Comparison of ENCODE assay signal across 1 cellular context in the genomic region with DNA sequence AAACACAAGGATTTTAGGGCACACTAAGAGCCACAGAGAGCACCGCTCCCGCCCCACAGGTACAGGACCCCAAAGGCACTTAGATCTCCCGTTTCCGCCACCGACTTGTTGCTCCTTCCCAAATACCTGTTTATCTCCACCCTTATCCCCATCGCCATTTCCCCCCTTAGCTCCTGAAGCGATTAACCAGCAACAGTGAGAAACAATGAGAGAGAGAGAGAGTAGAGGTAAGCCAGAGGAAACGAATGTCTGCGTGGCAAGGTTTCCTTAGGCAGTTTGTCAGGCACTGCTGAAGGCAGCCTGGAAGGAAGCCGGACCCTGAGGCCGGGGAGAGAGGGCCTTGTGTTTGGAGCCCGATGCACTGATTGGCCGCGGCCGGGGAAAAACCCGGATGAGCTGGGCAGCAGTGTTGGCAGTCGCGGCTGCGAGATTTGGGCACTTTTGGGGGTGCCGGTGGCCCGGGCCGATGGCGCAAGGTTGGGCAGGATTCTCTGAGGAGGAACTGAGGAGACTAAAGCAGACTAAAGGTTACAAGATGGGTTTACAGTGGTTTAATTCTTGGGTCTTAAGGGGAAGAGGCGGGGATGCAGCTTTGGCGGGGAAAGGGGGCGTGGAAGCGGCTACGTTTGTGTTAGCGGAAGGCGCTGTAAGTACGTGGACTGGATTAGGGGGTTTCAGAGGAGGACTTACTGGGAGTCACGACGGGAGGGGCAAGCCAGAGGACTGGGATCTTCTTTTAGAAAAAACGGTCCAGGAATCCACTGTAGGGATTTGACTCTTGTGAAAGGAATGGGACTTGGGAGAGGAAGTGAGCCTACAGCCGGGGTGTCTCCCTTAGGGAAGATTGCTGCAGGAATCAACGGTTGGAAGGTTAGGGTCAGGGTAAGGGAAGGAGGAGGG.
A peak's percentile ranks its signal among the peaks of the same experiment; 100 is the strongest.
TF ChIP-seq lines count a peak whose summit lies in the region.

Gene GORAB, plus strand, starts transcription at position 409 of the 900 bp plus-strand sequence. Its CDS starts 58 bp downstream, at position 467.

TF ChIP-seq in HepG2, 621 proteins besides CTCF, POLR2A, EP300 and RAD21 (continued from another document and continues in another):
- TF ChIP-seq ZNF280D (CRISPR knock-in tag; IDR thresholded peaks at IDR 0.05) = no peak; the same call in 1 of the 2 replicates
- TF ChIP-seq ZNF777 (CRISPR knock-in tag; IDR thresholded peaks at IDR 0.05) = 0 out of 2 replicates have a peak, but pooled peaks have one; percentile 40
- no peak for TF ChIP-seq ZFP41 (CRISPR knock-in tag; IDR thresholded peaks at IDR 0.05; ENCODE audit: borderline replicate concordance)
- TF ChIP-seq, protein P1, sequence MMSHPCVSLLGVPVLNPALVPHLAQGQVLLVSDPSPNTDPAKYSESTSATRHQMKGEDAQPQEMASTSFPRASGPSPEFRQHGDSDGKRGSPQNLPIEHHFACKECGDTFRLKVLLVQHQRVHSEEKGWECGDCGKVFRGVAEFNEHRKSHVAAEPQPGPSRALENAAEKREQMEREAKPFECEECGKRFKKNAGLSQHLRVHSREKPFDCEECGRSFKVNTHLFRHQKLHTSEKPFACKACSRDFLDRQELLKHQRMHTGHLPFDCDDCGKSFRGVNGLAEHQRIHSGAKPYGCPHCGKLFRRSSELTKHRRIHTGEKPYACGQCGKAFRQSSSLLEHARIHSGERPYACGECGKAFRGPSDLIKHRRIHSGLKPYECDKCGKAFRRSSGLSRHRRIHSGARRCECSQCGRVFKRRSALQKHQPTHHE (CRISPR knock-in tag; IDR thresholded peaks at IDR 0.05; ENCODE audit: borderline replicate concordance) = no peak; the same call in 1 of the 2 replicates
- peak; percentile 94 for TF ChIP-seq KAT8 (CRISPR knock-in tag; IDR thresholded peaks at IDR 0.05)
- TF ChIP-seq, protein P2, sequence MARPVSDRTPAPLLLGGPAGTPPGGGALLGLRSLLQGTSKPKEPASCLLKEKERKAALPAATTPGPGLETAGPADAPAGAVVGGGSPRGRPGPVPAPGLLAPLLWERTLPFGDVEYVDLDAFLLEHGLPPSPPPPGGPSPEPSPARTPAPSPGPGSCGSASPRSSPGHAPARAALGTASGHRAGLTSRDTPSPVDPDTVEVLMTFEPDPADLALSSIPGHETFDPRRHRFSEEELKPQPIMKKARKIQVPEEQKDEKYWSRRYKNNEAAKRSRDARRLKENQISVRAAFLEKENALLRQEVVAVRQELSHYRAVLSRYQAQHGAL (CRISPR knock-in tag; IDR thresholded peaks at IDR 0.05; ENCODE audit: not compliant biosample characterization) = no peak
- 0 out of 2 replicates have a peak, but pooled peaks have one; percentile 58 for TF ChIP-seq ZNF572 (CRISPR knock-in tag; IDR thresholded peaks at IDR 0.05)
- peak; percentile 54; the same call in 1 of the 2 replicates for TF ChIP-seq SIN3B (IDR thresholded peaks at IDR 0.05; ENCODE audit: low read length)
- TF ChIP-seq, protein P3, sequence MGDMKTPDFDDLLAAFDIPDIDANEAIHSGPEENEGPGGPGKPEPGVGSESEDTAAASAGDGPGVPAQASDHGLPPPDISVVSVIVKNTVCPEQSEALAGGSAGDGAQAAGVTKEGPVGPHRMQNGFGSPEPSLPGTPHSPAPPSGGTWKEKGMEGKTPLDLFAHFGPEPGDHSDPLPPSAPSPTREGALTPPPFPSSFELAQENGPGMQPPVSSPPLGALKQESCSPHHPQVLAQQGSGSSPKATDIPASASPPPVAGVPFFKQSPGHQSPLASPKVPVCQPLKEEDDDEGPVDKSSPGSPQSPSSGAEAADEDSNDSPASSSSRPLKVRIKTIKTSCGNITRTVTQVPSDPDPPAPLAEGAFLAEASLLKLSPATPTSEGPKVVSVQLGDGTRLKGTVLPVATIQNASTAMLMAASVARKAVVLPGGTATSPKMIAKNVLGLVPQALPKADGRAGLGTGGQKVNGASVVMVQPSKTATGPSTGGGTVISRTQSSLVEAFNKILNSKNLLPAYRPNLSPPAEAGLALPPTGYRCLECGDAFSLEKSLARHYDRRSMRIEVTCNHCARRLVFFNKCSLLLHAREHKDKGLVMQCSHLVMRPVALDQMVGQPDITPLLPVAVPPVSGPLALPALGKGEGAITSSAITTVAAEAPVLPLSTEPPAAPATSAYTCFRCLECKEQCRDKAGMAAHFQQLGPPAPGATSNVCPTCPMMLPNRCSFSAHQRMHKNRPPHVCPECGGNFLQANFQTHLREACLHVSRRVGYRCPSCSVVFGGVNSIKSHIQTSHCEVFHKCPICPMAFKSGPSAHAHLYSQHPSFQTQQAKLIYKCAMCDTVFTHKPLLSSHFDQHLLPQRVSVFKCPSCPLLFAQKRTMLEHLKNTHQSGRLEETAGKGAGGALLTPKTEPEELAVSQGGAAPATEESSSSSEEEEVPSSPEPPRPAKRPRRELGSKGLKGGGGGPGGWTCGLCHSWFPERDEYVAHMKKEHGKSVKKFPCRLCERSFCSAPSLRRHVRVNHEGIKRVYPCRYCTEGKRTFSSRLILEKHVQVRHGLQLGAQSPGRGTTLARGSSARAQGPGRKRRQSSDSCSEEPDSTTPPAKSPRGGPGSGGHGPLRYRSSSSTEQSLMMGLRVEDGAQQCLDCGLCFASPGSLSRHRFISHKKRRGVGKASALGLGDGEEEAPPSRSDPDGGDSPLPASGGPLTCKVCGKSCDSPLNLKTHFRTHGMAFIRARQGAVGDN (CRISPR knock-in tag; IDR thresholded peaks at IDR 0.05) = peak; percentile 89
- no peak for TF ChIP-seq HNRNPUL1 (IDR thresholded peaks at IDR 0.05; ENCODE audit: low read depth, low read length)
- TF ChIP-seq ZFP37 (CRISPR knock-in tag; IDR thresholded peaks at IDR 0.05; ENCODE audit: borderline replicate concordance) = no peak
- TF ChIP-seq, protein P4, sequence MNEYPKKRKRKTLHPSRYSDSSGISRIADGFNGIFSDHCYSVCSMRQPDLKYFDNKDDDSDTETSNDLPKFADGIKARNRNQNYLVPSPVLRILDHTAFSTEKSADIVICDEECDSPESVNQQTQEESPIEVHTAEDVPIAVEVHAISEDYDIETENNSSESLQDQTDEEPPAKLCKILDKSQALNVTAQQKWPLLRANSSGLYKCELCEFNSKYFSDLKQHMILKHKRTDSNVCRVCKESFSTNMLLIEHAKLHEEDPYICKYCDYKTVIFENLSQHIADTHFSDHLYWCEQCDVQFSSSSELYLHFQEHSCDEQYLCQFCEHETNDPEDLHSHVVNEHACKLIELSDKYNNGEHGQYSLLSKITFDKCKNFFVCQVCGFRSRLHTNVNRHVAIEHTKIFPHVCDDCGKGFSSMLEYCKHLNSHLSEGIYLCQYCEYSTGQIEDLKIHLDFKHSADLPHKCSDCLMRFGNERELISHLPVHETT (CRISPR knock-in tag; conservative IDR thresholded peaks at IDR 0.05) = no peak
- TF ChIP-seq KDM4B (CRISPR knock-in tag; IDR thresholded peaks at IDR 0.05) = peak; percentile 82; the same call in 1 of the 2 replicates
- no peak for TF ChIP-seq CBFB (CRISPR knock-in tag; IDR thresholded peaks at IDR 0.05)
- no peak for TF ChIP-seq ZNF550 (CRISPR knock-in tag; IDR thresholded peaks at IDR 0.05; ENCODE audit: borderline replicate concordance)
- peak; percentile 70; the same call in 1 of the 2 replicates for TF ChIP-seq E2F1 (CRISPR knock-in tag; IDR thresholded peaks at IDR 0.05)
- TF ChIP-seq ONECUT2 (CRISPR knock-in tag; IDR thresholded peaks at IDR 0.05) = no peak
- TF ChIP-seq ZHX2 (IDR thresholded peaks at IDR 0.05; ENCODE audit: low read depth) = 0 out of 2 replicates have a peak, but pooled peaks have one; percentile 16
- TF ChIP-seq ZHX2 (CRISPR knock-in tag; IDR thresholded peaks at IDR 0.05; ENCODE audit: borderline replicate concordance) = no peak
- TF ChIP-seq NR2F1 (CRISPR knock-in tag; IDR thresholded peaks at IDR 0.05) = no peak; a peak in 1 of 4 replicates
- TF ChIP-seq, protein P5, sequence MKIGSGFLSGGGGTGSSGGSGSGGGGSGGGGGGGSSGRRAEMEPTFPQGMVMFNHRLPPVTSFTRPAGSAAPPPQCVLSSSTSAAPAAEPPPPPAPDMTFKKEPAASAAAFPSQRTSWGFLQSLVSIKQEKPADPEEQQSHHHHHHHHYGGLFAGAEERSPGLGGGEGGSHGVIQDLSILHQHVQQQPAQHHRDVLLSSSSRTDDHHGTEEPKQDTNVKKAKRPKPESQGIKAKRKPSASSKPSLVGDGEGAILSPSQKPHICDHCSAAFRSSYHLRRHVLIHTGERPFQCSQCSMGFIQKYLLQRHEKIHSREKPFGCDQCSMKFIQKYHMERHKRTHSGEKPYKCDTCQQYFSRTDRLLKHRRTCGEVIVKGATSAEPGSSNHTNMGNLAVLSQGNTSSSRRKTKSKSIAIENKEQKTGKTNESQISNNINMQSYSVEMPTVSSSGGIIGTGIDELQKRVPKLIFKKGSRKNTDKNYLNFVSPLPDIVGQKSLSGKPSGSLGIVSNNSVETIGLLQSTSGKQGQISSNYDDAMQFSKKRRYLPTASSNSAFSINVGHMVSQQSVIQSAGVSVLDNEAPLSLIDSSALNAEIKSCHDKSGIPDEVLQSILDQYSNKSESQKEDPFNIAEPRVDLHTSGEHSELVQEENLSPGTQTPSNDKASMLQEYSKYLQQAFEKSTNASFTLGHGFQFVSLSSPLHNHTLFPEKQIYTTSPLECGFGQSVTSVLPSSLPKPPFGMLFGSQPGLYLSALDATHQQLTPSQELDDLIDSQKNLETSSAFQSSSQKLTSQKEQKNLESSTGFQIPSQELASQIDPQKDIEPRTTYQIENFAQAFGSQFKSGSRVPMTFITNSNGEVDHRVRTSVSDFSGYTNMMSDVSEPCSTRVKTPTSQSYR (CRISPR knock-in tag; IDR thresholded peaks at IDR 0.05; ENCODE audit: borderline replicate concordance) = no peak
- no peak for TF ChIP-seq ZBTB14 (CRISPR knock-in tag; IDR thresholded peaks at IDR 0.05)
- no peak for TF ChIP-seq KDM3A (CRISPR knock-in tag; IDR thresholded peaks at IDR 0.05; ENCODE audit: low read depth)
